In genomic region chr4:127852661-127853060, GRCh38 we compare ENCODE assay signal across 31 cellular contexts. TPM values are rescaled to one million over a fixed set of nuclear protein-coding genes. Genes with fewer than 3 reads are reported as not detected.
"Had no signal": no experiment of that assay in that cellular context is flagged by ENCODE, and none has a peak within 500 bp of the region (broad histone marks: within the 10 kb centered on the region; RNA-seq: fewer than 3 reads in every experiment).

No MANE protein-coding gene starts in this region.

- H3K27ac ChIP-seq: ascending aorta, cardiac muscle cell, PC-9, RWPE1, VCaP had no signal

- H3K4me1 Mint-ChIP-seq: activated naive CD4-positive, alpha-beta T cell treated with anti-CD3 and anti-CD28 coated beads, Interleukin-2, amount 50 U/mL, for 24 hours had no signal

- H3K36me3 ChIP-seq: ascending aorta, cardiac muscle cell had no signal

- H3K27me3 Mint-ChIP-seq: activated CD4-positive, alpha-beta T cell treated with anti-CD3 and anti-CD28 coated beads, Interleukin-2, amount 10 ng/mL, durations not matched to agents 24 days and 14 days; activated naive CD4-positive, alpha-beta T cell treated with anti-CD3 and anti-CD28 coated beads, Interleukin-2, amount 50 U/mL, for 24 hours; activated naive CD8-positive, alpha-beta T cell treated with anti-CD3 and anti-CD28 coated beads, Interleukin-2, amount 10 ng/mL, durations not matched to agents 7 days and 5 days; activated T-cell treated with anti-CD3 and anti-CD28 coated beads, Interleukin-2, amount 50 U/mL, for 24 hours; central memory CD8-positive, alpha-beta T cell had no signal

- H3K4me3 ChIP-seq: ascending aorta, cardiac muscle cell, PC-9 had no signal

- H3K27ac Mint-ChIP-seq: activated CD4-positive, alpha-beta T cell treated with anti-CD3 and anti-CD28 coated beads, Interleukin-2, amount 10 ng/mL, durations not matched to agents 24 days and 14 days; activated CD8-positive, alpha-beta T cell treated with anti-CD3 and anti-CD28 coated beads, Interleukin-2, amount 10 ng/mL, durations not matched to agents 7 days and 5 days; activated naive CD4-positive, alpha-beta T cell treated with anti-CD3 and anti-CD28 coated beads, Interleukin-2, amount 50 U/mL, for 24 hours; activated naive CD8-positive, alpha-beta T cell treated with anti-CD3 and anti-CD28 coated beads, Interleukin-2, amount 10 ng/mL, durations not matched to agents 7 days and 5 days; activated T-cell treated with anti-CD3 and anti-CD28 coated beads, Interleukin-2, amount 50 U/mL, for 24 hours; activated T-helper 2 cell treated with anti-CD3 and anti-CD28 coated beads, Interferon-gamma antibody, Interleukin-2, Interleukin-4, amounts not matched to agents 10 μg/mL and 5 μg/mL and 100 μg/mL, durations not matched to agents 14 hours and 24 hours and 36 hours had no signal

- H3K4me2 ChIP-seq: PC-9 had no signal

- H3K4me3 Mint-ChIP-seq: activated CD4-positive, alpha-beta T cell treated with anti-CD3 and anti-CD28 coated beads, Interleukin-2, amount 10 ng/mL, durations not matched to agents 24 days and 14 days; activated CD8-positive, alpha-beta T cell treated with anti-CD3 and anti-CD28 coated beads, Interleukin-2, amount 10 ng/mL, durations not matched to agents 7 days and 5 days; activated naive CD4-positive, alpha-beta T cell treated with anti-CD3 and anti-CD28 coated beads, Interleukin-2, amount 50 U/mL, for 24 hours; activated naive CD8-positive, alpha-beta T cell treated with anti-CD3 and anti-CD28 coated beads, Interleukin-2, amount 10 ng/mL, durations not matched to agents 7 days and 5 days; activated T-cell treated with anti-CD3 and anti-CD28 coated beads, Interleukin-2, amount 50 U/mL, for 24 hours; central memory CD8-positive, alpha-beta T cell had no signal

- ATAC-seq: activated CD8-positive, alpha-beta T cell treated with anti-CD3 and anti-CD28 coated beads, Interleukin-2, amount 10 ng/mL, durations not matched to agents 7 days and 5 days; Right ventricle myocardium inferior had no signal

- H3K27me3 ChIP-seq: ascending aorta, cardiac muscle cell had no signal

- H2AFZ ChIP-seq: PC-9 had no signal

- H3K4me1 ChIP-seq: ascending aorta had no signal

- DNase-seq: activated CD4-positive, alpha-beta T cell treated with anti-CD3 and anti-CD28 coated beads, Interleukin-2, amount 10 ng/mL, durations not matched to agents 24 days and 14 days; activated CD4-positive, alpha-beta T cell treated with anti-CD3 and anti-CD28 coated beads, Interleukin-2, amount 50 U/mL, for 48 hours; activated CD8-positive, alpha-beta T cell treated with anti-CD3 and anti-CD28 coated beads, Interleukin-2, amount 10 ng/mL, durations not matched to agents 7 days and 5 days; activated gamma-delta T cell; activated naive CD4-positive, alpha-beta T cell treated with Interleukin-2 at 50 U/mL for 16 hours; activated naive CD8-positive, alpha-beta T cell treated with anti-CD3 and anti-CD28 coated beads, Interleukin-2, amount 10 ng/mL, durations not matched to agents 7 days and 5 days; activated T-cell treated with anti-CD3 and anti-CD28 coated beads, Interleukin-2, amount 50 U/mL, for 24 hours; amygdala; NCI-H1092 treated with DMSO at 0.1 percent for 48 hours; NCI-H1417; NCI-H146; NCI-H187; NCI-H2029 treated with DMSO at 0.1 percent for 48 hours; NCI-H2107; NCI-H2171; NCI-H510A; NCI-H748 treated with DMSO at 0.1 percent for 48 hours; NK-92 treated with Interleukin-12 subunit alpha and Interleukin-12 subunit beta, amount 100 ng/mL, for 24 hours; PC-9; SW 1271; T-helper 1 cell; T-helper 2 cell; T-helper 9 cell had no signal

RNA-seq across cellular contexts. Expression of gene PLK4, which starts 28.0 kb away (rescaled TPM):
- total RNA-seq: ascending aorta had no signal
